Comparison of ENCODE assay signal across 19 cellular contexts in the genomic region with DNA sequence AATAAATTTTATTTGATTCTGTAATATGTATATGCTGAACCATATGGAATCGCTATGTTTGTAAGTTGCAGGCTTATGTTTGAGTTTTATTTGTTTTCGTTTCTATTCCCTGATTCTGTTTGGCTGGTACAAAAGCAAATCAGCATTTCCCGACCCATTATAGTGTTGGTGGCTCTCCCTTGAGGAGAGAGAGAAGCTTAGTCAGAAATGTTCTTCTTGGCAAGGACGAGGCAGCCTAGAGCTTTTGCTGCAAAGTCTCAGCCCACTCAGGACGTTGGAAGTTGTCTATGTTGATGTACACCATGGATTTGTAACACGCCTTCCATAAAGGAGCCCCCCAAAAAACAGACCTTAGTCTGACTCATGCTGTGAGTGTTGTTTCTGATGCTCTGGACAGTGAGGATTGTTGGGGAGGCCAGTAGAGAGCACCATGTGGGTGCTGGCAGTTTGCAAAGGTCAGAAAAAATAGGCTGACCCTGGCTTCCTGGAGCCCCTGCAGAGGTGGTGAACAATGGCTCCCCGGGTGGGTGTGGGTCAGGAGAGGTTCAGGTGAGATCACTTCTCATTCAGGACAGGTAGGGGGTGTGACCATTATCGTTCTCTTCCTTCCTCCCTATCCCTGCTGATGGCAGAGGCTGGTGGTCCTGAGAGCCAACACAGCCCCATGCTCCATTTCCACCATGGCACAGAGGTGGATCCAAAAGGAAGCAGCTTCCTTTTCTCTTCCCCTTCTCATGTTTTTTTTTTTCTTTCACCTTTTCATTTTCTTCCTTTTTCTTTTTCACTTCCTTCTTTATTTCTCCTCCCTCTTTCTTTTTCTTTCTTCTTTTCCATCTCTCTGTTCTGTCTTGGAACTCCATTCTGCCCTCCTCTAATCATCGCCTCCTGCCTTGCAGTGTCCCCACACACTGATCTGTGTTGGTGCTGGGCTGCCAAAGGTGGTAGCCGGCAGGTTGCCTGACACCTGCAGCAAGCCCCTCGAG.
"Had no signal": no experiment of that assay in that cellular context is flagged by ENCODE, and none has a peak within 500 bp of the region (broad histone marks: within the 10 kb centered on the region; RNA-seq: fewer than 3 reads in every experiment).

No MANE protein-coding gene starts in this region.

- H3K36me3 Mint-ChIP-seq: naive thymus-derived CD4-positive, alpha-beta T cell; stimulated activated effector memory CD8-positive, alpha-beta T cell treated with anti-CD3 and anti-CD28 coated beads, Interleukin-12 subunit alpha, Interleukin-12 subunit beta, amount 100 ng/mL, for 72 hours; T-cell had no signal

- H3K4me3 Mint-ChIP-seq: activated naive CD4-positive, alpha-beta T cell treated with anti-CD3 and anti-CD28 coated beads for 36 hours; activated T-cell treated with anti-CD3 and anti-CD28 coated beads, Interleukin-2, amount 50 U/mL, for 4 hours; dendritic cell treated with granulocyte-macrophage colony-stimulating factor and Interleukin-4, amounts not matched to agents 40 ng/mL and 50 ng/mL, for 4 days; naive thymus-derived CD4-positive, alpha-beta T cell; stimulated activated effector memory CD8-positive, alpha-beta T cell treated with anti-CD3 and anti-CD28 coated beads, Interleukin-12 subunit alpha, Interleukin-12 subunit beta, amount 100 ng/mL, for 72 hours; T-cell had no signal

- H3K27ac ChIP-seq: brain microvascular endothelial cell, pancreas, thyroid gland had no signal

- ATAC-seq: activated T-cell treated with anti-CD3 and anti-CD28 coated beads, Interleukin-2, amount 50 U/mL, for 4 hours; naive thymus-derived CD4-positive, alpha-beta T cell; SK-N-SH treated with all-trans-retinoic acid at 6 μM for 48 hours; stimulated activated effector memory CD8-positive, alpha-beta T cell treated with anti-CD3 and anti-CD28 coated beads, Interleukin-12 subunit alpha, Interleukin-12 subunit beta, amount 100 ng/mL, for 72 hours; T-cell had no signal

- H3K4me1 ChIP-seq: sigmoid colon had no signal

- DNase-seq: activated CD4-positive, alpha-beta T cell treated with anti-CD3 and anti-CD28 coated beads, Interleukin-2, amount 50 U/mL, for 1 hour; activated CD4-positive, CD25-positive, alpha-beta regulatory T cell treated with anti-CD3 and anti-CD28 coated beads, Interleukin-2, amount 50 U/mL, for 72 hours; activated CD8-positive, alpha-beta memory T cell treated with anti-CD3 and anti-CD28 coated beads, Interleukin-2, amount 50 U/mL, for 4 hours; activated naive CD4-positive, alpha-beta T cell treated with anti-CD3 and anti-CD28 coated beads for 36 hours; activated T-cell treated with anti-CD3 and anti-CD28 coated beads, Interleukin-2, amount 50 U/mL, for 4 hours; brain microvascular endothelial cell; effector memory CD4-positive, alpha-beta T cell; kidney; mesendoderm; naive thymus-derived CD4-positive, alpha-beta T cell; pancreas; sigmoid colon; stimulated activated CD4-positive, alpha-beta T cell treated with anti-CD3 and anti-CD28 coated beads, Interleukin-4, amount 100 ng/mL, for 24 hours; T-cell; T1000; thyroid gland had no signal

- H3K9me3 Mint-ChIP-seq: activated naive CD4-positive, alpha-beta T cell treated with anti-CD3 and anti-CD28 coated beads for 36 hours; activated T-cell treated with anti-CD3 and anti-CD28 coated beads, Interleukin-2, amount 50 U/mL, for 4 hours; dendritic cell treated with granulocyte-macrophage colony-stimulating factor and Interleukin-4, amounts not matched to agents 40 ng/mL and 50 ng/mL, for 4 days; naive thymus-derived CD4-positive, alpha-beta T cell; stimulated activated effector memory CD8-positive, alpha-beta T cell treated with anti-CD3 and anti-CD28 coated beads, Interleukin-12 subunit alpha, Interleukin-12 subunit beta, amount 100 ng/mL, for 72 hours; T-cell had no signal

- H3K4me3 ChIP-seq: pancreas, sigmoid colon, thyroid gland had no signal

- H3K9me3 ChIP-seq: pancreas, sigmoid colon, thyroid gland had no signal

- H3K36me3 ChIP-seq: brain microvascular endothelial cell, pancreas, thyroid gland had no signal

- H3K4me1 Mint-ChIP-seq: naive thymus-derived CD4-positive, alpha-beta T cell; stimulated activated effector memory CD8-positive, alpha-beta T cell treated with anti-CD3 and anti-CD28 coated beads, Interleukin-12 subunit alpha, Interleukin-12 subunit beta, amount 100 ng/mL, for 72 hours; T-cell had no signal

- H3K27me3 ChIP-seq: pancreas, sigmoid colon, thyroid gland had no signal

- H3K27ac Mint-ChIP-seq: activated naive CD4-positive, alpha-beta T cell treated with anti-CD3 and anti-CD28 coated beads for 36 hours; dendritic cell treated with granulocyte-macrophage colony-stimulating factor and Interleukin-4, amounts not matched to agents 40 ng/mL and 50 ng/mL, for 4 days; naive thymus-derived CD4-positive, alpha-beta T cell; stimulated activated effector memory CD8-positive, alpha-beta T cell treated with anti-CD3 and anti-CD28 coated beads, Interleukin-12 subunit alpha, Interleukin-12 subunit beta, amount 100 ng/mL, for 72 hours; T-cell had no signal
